15 cellular contexts compared by ENCODE assay signal in the genomic region with DNA sequence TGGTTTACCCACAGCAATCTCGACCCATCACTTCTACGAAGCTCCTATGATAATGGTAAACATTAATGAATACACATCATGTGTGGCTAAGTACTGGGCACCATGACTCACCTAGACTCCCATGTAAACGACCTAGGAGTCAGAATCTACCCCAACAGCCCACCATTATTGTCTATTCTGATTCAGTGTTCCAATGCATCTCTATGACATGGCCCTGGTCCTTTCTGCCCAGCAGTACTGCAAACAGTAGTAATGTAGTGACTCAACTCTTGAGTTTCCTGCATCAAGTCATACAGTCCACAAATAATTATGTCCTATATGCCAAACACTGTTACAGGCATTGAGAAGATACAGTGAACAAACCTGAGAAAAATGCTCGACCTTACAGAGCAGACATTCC. TPM values are rescaled to one million over a fixed set of nuclear protein-coding genes. Genes with fewer than 3 reads are reported as not detected.
DNase-seq lines count a peak whose midpoint lies in the region; ATAC-seq and TF ChIP-seq lines count a peak whose summit lies in the region.
"Had no signal": no experiment of that assay in that cellular context is flagged by ENCODE, and none has a peak within 500 bp of the region (broad histone marks: within the 10 kb centered on the region; RNA-seq: fewer than 3 reads in every experiment).

No MANE protein-coding gene starts in this region.

- CTCF ChIA-PET in CD8-positive, alpha-beta memory T cell (lab: Charles Lee) = no interaction called here

- 88% methylated on average over 4 of the region's 4 CpGs for WGBS in right cardiac atrium
- 83% methylated on average over 4 of the region's 4 CpGs; no CpG with 5 or more reads in 1 of the 2 experiments for WGBS in endodermal cell (ENCODE audit: insufficient coverage in 1 of 2, insufficient read length in 1 of 2), 2 experiments

- H3K9me3 Mint-ChIP-seq in CD8-positive, alpha-beta memory T cell = no peaks in the 10 kb centered on the region
- H3K9me3 Mint-ChIP-seq in T-helper 2 cell treated with Interferon-gamma antibody and Interleukin-4, amounts not matched to agents 5 μg/mL and 100 μg/mL, for 36 hours = no peaks in the 10 kb centered on the region
- no peaks in the 10 kb centered on the region for H3K9me3 Mint-ChIP-seq in endodermal cell

- POLR2A ChIA-PET in CD8-positive, alpha-beta memory T cell (lab: Charles Lee) = no interaction called here

- no peaks in the 10 kb centered on the region for H3K4me1 ChIP-seq in CD8-positive, alpha-beta memory T cell (ENCODE audit: insufficient read depth, low read length)
- H3K4me1 ChIP-seq in right cardiac atrium (ENCODE audit: control insufficient read depth, insufficient read depth, low read length) (no peaks in the 10 kb centered on the region), endodermal cell (ENCODE audit: control insufficient read depth, insufficient read depth, low read length) (no peaks in the 10 kb centered on the region), MM.1S (ENCODE audit: low read length) (0 out of 2 replicates have a peak, but pooled peaks cover 4% of the 10 kb centered on the region)
- H3K4me1 ChIP-seq in effector memory CD4-positive, alpha-beta T cell (ENCODE audit: control insufficient read depth, insufficient read depth, low read length, poor library complexity, severe bottlenecking) = no peaks in the 10 kb centered on the region
- H3K4me1 ChIP-seq: SJCRH30 had no signal

- H3K27ac Mint-ChIP-seq in CD8-positive, alpha-beta memory T cell = peak overlapping the region in 7 of 8 donors; percentile 7 to 86 (median 41)
- H3K27ac Mint-ChIP-seq in T-helper 2 cell treated with Interferon-gamma antibody and Interleukin-4, amounts not matched to agents 5 μg/mL and 100 μg/mL, for 36 hours = peak overlapping the region; percentile 2
- H3K27ac Mint-ChIP-seq in endodermal cell = no peak overlapping the region
- H3K27ac Mint-ChIP-seq: B cell had no signal

- H4K20me1 ChIP-seq in MM.1S (ENCODE audit: insufficient read depth, low read length) = no peaks in the 10 kb centered on the region

- no peak overlapping the region for H2AFZ ChIP-seq in MM.1S (ENCODE audit: low read length)

- no peaks in the 10 kb centered on the region for H3K9me2 ChIP-seq in MM.1S (replicated peaks; ENCODE audit: insufficient read depth, low read length)

- H3K9ac ChIP-seq in endodermal cell (ENCODE audit: extremely low read depth, low read length, poor library complexity, severe bottlenecking) (no peak overlapping the region), MM.1S (ENCODE audit: low read length) (no peak overlapping the region)

- H3K36me3 ChIP-seq in CD8-positive, alpha-beta memory T cell (ENCODE audit: insufficient read depth, low read length) = peaks cover 32% of the 10 kb centered on the region
- H3K36me3 ChIP-seq in endodermal cell (ENCODE audit: control insufficient read depth, insufficient read depth, low read length) (peaks cover 77% of the 10 kb centered on the region), MM.1S (replicated peaks; ENCODE audit: insufficient read depth, low read length) (peaks cover 3% of the 10 kb centered on the region; the same call in 1 of the 2 replicates)
- H3K36me3 ChIP-seq in effector memory CD4-positive, alpha-beta T cell (ENCODE audit: control insufficient read depth, insufficient read depth, low read length) = peaks cover 58% of the 10 kb centered on the region

- H3K4me3 ChIP-seq in CD8-positive, alpha-beta memory T cell (ENCODE audit: low read length) = no peak overlapping the region
- H3K4me3 ChIP-seq in right cardiac atrium (ENCODE audit: low read length) (no peak overlapping the region), endodermal cell (ENCODE audit: low read length) (no peak overlapping the region), MM.1S (ENCODE audit: low read length) (no peak overlapping the region)
- H3K4me3 ChIP-seq in effector memory CD4-positive, alpha-beta T cell (ENCODE audit: insufficient read depth, low read depth, low read length, poor library complexity, severe bottlenecking) = no peak overlapping the region
- H3K4me3 ChIP-seq: dorsolateral prefrontal cortex, SJCRH30 had no signal

- no peaks in the 10 kb centered on the region for H3K9me3 ChIP-seq in CD8-positive, alpha-beta memory T cell (ENCODE audit: low read length)
- H3K9me3 ChIP-seq in right cardiac atrium (ENCODE audit: control insufficient read depth, low read length) (no peaks in the 10 kb centered on the region), endodermal cell (ENCODE audit: control insufficient read depth, low read length) (no peaks in the 10 kb centered on the region), MM.1S (replicated peaks; ENCODE audit: insufficient read depth, low read length) (no peaks in the 10 kb centered on the region)
- no peaks in the 10 kb centered on the region for H3K9me3 ChIP-seq in effector memory CD4-positive, alpha-beta T cell (ENCODE audit: control insufficient read depth, low read length)
- H3K9me3 ChIP-seq: SJCRH30 had no signal

- ATAC-seq in right cardiac atrium = no peak

- no peak overlapping the region for H3K4me3 Mint-ChIP-seq in CD8-positive, alpha-beta memory T cell
- H3K4me3 Mint-ChIP-seq in T-helper 2 cell treated with Interferon-gamma antibody and Interleukin-4, amounts not matched to agents 5 μg/mL and 100 μg/mL, for 36 hours = no peak overlapping the region
- H3K4me3 Mint-ChIP-seq in endodermal cell = no peak overlapping the region
- H3K4me3 Mint-ChIP-seq: B cell had no signal

- no peak overlapping the region for H3K27ac ChIP-seq in CD8-positive, alpha-beta memory T cell (ENCODE audit: low read depth, low read length)
- peak overlapping the region; percentile 13 for H3K27ac ChIP-seq in right cardiac atrium (ENCODE audit: low read length)
- no peak overlapping the region for H3K27ac ChIP-seq in endodermal cell (ENCODE audit: low read depth, low read length)
- H3K27ac ChIP-seq in effector memory CD4-positive, alpha-beta T cell (ENCODE audit: insufficient read depth, low read length, poor library complexity, severe bottlenecking) = no peak overlapping the region
- no peak overlapping the region for H3K27ac ChIP-seq in MM.1S (ENCODE audit: low read length)
- H3K27ac ChIP-seq: SJCRH30 had no signal

- H3K27me3 ChIP-seq in CD8-positive, alpha-beta memory T cell (ENCODE audit: insufficient read depth, low read length, poor library complexity, severe bottlenecking) = no peaks in the 10 kb centered on the region
- H3K27me3 ChIP-seq in right cardiac atrium (ENCODE audit: control insufficient read depth, insufficient read depth) (no peaks in the 10 kb centered on the region), endodermal cell (ENCODE audit: control insufficient read depth, insufficient read depth, low read length, poor library complexity, severe bottlenecking) (no peaks in the 10 kb centered on the region), MM.1S (replicated peaks; ENCODE audit: insufficient read depth, low read length) (no peaks in the 10 kb centered on the region)
- no peaks in the 10 kb centered on the region for H3K27me3 ChIP-seq in effector memory CD4-positive, alpha-beta T cell (replicated peaks; ENCODE audit: control insufficient read depth, insufficient read depth, low read length, poor library complexity, severe bottlenecking)
- H3K27me3 ChIP-seq: dorsolateral prefrontal cortex, SJCRH30 had no signal

- H3K4me1 Mint-ChIP-seq in CD8-positive, alpha-beta memory T cell = peaks cover 34 to 65% (median 56%) of the 10 kb centered on the region in 3 donors
- peaks cover 16% of the 10 kb centered on the region for H3K4me1 Mint-ChIP-seq in T-helper 2 cell treated with Interferon-gamma antibody and Interleukin-4, amounts not matched to agents 5 μg/mL and 100 μg/mL, for 36 hours (ENCODE audit: low read depth)
- peaks cover 15% of the 10 kb centered on the region for H3K4me1 Mint-ChIP-seq in endodermal cell

- H3K4me2 ChIP-seq in MM.1S (ENCODE audit: low read depth, low read length) = no peak overlapping the region

- peaks cover 41% of the 10 kb centered on the region for H3K79me2 ChIP-seq in MM.1S (ENCODE audit: low read length)

- H3K36me3 Mint-ChIP-seq in CD8-positive, alpha-beta memory T cell = peaks cover 4 to 83% (median 7%) of the 10 kb centered on the region in 3 donors
- peaks cover 49% of the 10 kb centered on the region for H3K36me3 Mint-ChIP-seq in T-helper 2 cell treated with Interferon-gamma antibody and Interleukin-4, amounts not matched to agents 5 μg/mL and 100 μg/mL, for 36 hours (ENCODE audit: low read depth)
- H3K36me3 Mint-ChIP-seq in endodermal cell (ENCODE audit: low read depth) = peaks cover 72% of the 10 kb centered on the region

- DNase-seq in AG08396 (ENCODE audit: low spot score) = peak; percentile 5
- no peak for DNase-seq in CD8-positive, alpha-beta memory T cell
- DNase-seq in T-helper 2 cell treated with Interferon-gamma antibody and Interleukin-4, amounts not matched to agents 5 μg/mL and 100 μg/mL, for 36 hours (ENCODE audit: low spot score) = no peak
- DNase-seq in right cardiac atrium = no peak
- no peak for DNase-seq in endodermal cell
- no peak for DNase-seq in effector memory CD4-positive, alpha-beta T cell
- no peak for DNase-seq in MM.1S
- DNase-seq: activated gamma-delta T cell, dorsolateral prefrontal cortex, Kasumi-1, NCI-H226, posterior cingulate gyrus, SJCRH30, substantia nigra had no signal

- H3K27me3 Mint-ChIP-seq in CD8-positive, alpha-beta memory T cell = no peaks in the 10 kb centered on the region
- no peaks in the 10 kb centered on the region for H3K27me3 Mint-ChIP-seq in T-helper 2 cell treated with Interferon-gamma antibody and Interleukin-4, amounts not matched to agents 5 μg/mL and 100 μg/mL, for 36 hours (ENCODE audit: low read depth)
- H3K27me3 Mint-ChIP-seq in endodermal cell (ENCODE audit: insufficient read depth) = no peaks in the 10 kb centered on the region
- H3K27me3 Mint-ChIP-seq: B cell had no signal

- no peak for TF ChIP-seq CTCF in endodermal cell (conservative IDR thresholded peaks at IDR 0.05)
- TF ChIP-seq CTCF in MM.1S (IDR thresholded peaks at IDR 0.05; ENCODE audit: low read length) = no peak

- no peaks in the 10 kb centered on the region for H3F3A ChIP-seq in MM.1S (ENCODE audit: insufficient read depth, low read length)

- intact Hi-C loops in right cardiac atrium (cut with DNase I) = no loop called here

RNA-seq across cellular contexts. Expression of a gene that starts 14.6 kb away (rescaled TPM):
- 10 to 100 TPM; 49.4 TPM for total RNA-seq in CD8-positive, alpha-beta memory T cell
- 8.2 TPM for polyA plus RNA-seq in CD8-positive, alpha-beta memory T cell
- total RNA-seq in right cardiac atrium (10 to 100 TPM; 18.2 to 20.7 (median 20.2) TPM), endodermal cell (10 to 100 TPM; 34.3 to 34.4 TPM)
- polyA plus RNA-seq in right cardiac atrium = 5.7 TPM
- polyA plus RNA-seq in endodermal cell (2013, experiment 1 of 2) = 31.2 TPM
- 38.5 TPM for polyA plus RNA-seq in endodermal cell (2013, experiment 2 of 2)
